ENCODE assay signal across 37 cellular contexts in genomic region chr17:2672026-2672425, GRCh38.
"Had no signal": no experiment of that assay in that cellular context is flagged by ENCODE, and none has a peak within 500 bp of the region (broad histone marks: within the 10 kb centered on the region; RNA-seq: fewer than 3 reads in every experiment).

No MANE protein-coding gene starts in this region.

- H3K4me1 ChIP-seq: adrenal gland, body of pancreas, breast epithelium had no signal

- H3K27ac Mint-ChIP-seq: activated CD4-positive, alpha-beta memory T cell treated with anti-CD3 and anti-CD28 coated beads, Interleukin-2, amount 10 ng/mL, durations not matched to agents 7 days and 5 days; activated CD4-positive, alpha-beta T cell treated with anti-CD3 and anti-CD28 coated beads for 36 hours; activated CD8-positive, alpha-beta memory T cell treated with anti-CD3 and anti-CD28 coated beads, Interleukin-2, amount 10 ng/mL, durations not matched to agents 7 days and 5 days; activated CD8-positive, alpha-beta T cell treated with anti-CD3 and anti-CD28 coated beads, Interleukin-2, amount 10 ng/mL, durations not matched to agents 7 days and 5 days; activated naive CD4-positive, alpha-beta T cell treated with anti-CD3 and anti-CD28 coated beads for 36 hours; activated naive CD4-positive, alpha-beta T cell treated with anti-CD3 and anti-CD28 coated beads, Interleukin-2, amount 50 U/mL, for 72 hours; activated naive CD8-positive, alpha-beta T cell treated with anti-CD3 and anti-CD28 coated beads for 36 hours; activated T-cell treated with anti-CD3 and anti-CD28 coated beads, Interleukin-2, amount 50 U/mL, for 24 hours; T-helper 1 cell treated with Interleukin-12 subunit alpha and Interleukin-12 subunit beta and Interleukin-4 antibody, amounts not matched to agents 30 μg/mL and 1 μg/mL, for 36 hours; T-helper 2 cell treated with Interferon-gamma antibody and Interleukin-4, amounts not matched to agents 5 μg/mL and 100 μg/mL, for 36 hours; WTC11 had no signal

- DNase-seq: activated CD4-positive, alpha-beta memory T cell treated with anti-CD3 and anti-CD28 coated beads, Interleukin-2, amount 10 ng/mL, durations not matched to agents 7 days and 5 days; activated CD4-positive, alpha-beta T cell treated with anti-CD3 and anti-CD28 coated beads for 1 hour; activated CD4-positive, alpha-beta T cell treated with anti-CD3 and anti-CD28 coated beads for 36 hours; activated CD4-positive, alpha-beta T cell treated with anti-CD3 and anti-CD28 coated beads for 48 hours; activated CD4-positive, alpha-beta T cell treated with anti-CD3 and anti-CD28 coated beads, Interleukin-2, amount 10 ng/mL, durations not matched to agents 7 days and 5 days; activated CD4-positive, alpha-beta T cell treated with anti-CD3 and anti-CD28 coated beads, Interleukin-2, amount 50 U/mL, for 48 hours; activated CD4-positive, CD25-positive, alpha-beta regulatory T cell; activated CD8-positive, alpha-beta memory T cell treated with anti-CD3 and anti-CD28 coated beads for 24 hours; activated CD8-positive, alpha-beta memory T cell treated with anti-CD3 and anti-CD28 coated beads, Interleukin-2, amount 10 ng/mL, durations not matched to agents 7 days and 5 days; activated CD8-positive, alpha-beta memory T cell treated with anti-CD3 and anti-CD28 coated beads, Interleukin-2, amount 50 U/mL, for 48 hours; activated CD8-positive, alpha-beta T cell treated with anti-CD3 and anti-CD28 coated beads, Interleukin-2, amount 10 ng/mL, durations not matched to agents 7 days and 5 days; activated effector memory CD4-positive, alpha-beta T cell treated with anti-CD3 and anti-CD28 coated beads, Interleukin-2, amount 50 U/mL, for 16 hours; activated gamma-delta T cell treated with Interleukin-2 at 50 U/mL for 16 hours; activated naive CD4-positive, alpha-beta T cell; activated naive CD4-positive, alpha-beta T cell treated with anti-CD3 and anti-CD28 coated beads for 36 hours; activated naive CD4-positive, alpha-beta T cell treated with anti-CD3 and anti-CD28 coated beads, Interleukin-2, amount 50 U/mL, for 16 hours; activated naive CD8-positive, alpha-beta T cell treated with anti-CD3 and anti-CD28 coated beads for 36 hours; activated T-cell treated with anti-CD3 and anti-CD28 coated beads, Interleukin-2, amount 50 U/mL, for 24 hours; activated T-cell treated with anti-CD3 and anti-CD28 coated beads, Interleukin-2, amount 50 U/mL, for 48 hours; adrenal gland; amniotic stem cell; aorta; body of pancreas; brain microvascular endothelial cell; central memory CD4-positive, alpha-beta T cell; T-helper 1 cell; T-helper 2 cell; T-helper 9 cell; WERI-Rb-1 had no signal

- H3K4me3 ChIP-seq: adrenal gland, body of pancreas, breast epithelium had no signal

- H3K4me1 Mint-ChIP-seq: WTC11 had no signal

- H3K4me3 Mint-ChIP-seq: activated CD4-positive, alpha-beta memory T cell treated with anti-CD3 and anti-CD28 coated beads, Interleukin-2, amount 10 ng/mL, durations not matched to agents 7 days and 5 days; activated CD4-positive, alpha-beta T cell treated with anti-CD3 and anti-CD28 coated beads for 36 hours; activated CD4-positive, alpha-beta T cell treated with anti-CD3 and anti-CD28 coated beads, Interleukin-2, amount 10 ng/mL, durations not matched to agents 7 days and 5 days; activated CD8-positive, alpha-beta memory T cell treated with anti-CD3 and anti-CD28 coated beads, Interleukin-2, amount 10 ng/mL, durations not matched to agents 7 days and 5 days; activated CD8-positive, alpha-beta T cell treated with anti-CD3 and anti-CD28 coated beads, Interleukin-2, amount 10 ng/mL, durations not matched to agents 7 days and 5 days; activated naive CD4-positive, alpha-beta T cell treated with anti-CD3 and anti-CD28 coated beads for 36 hours; activated naive CD8-positive, alpha-beta T cell treated with anti-CD3 and anti-CD28 coated beads for 36 hours; activated T-cell treated with anti-CD3 and anti-CD28 coated beads, Interleukin-2, amount 50 U/mL, for 24 hours; T-helper 1 cell treated with Interleukin-12 subunit alpha and Interleukin-12 subunit beta and Interleukin-4 antibody, amounts not matched to agents 30 μg/mL and 1 μg/mL, for 36 hours; T-helper 2 cell treated with Interferon-gamma antibody and Interleukin-4, amounts not matched to agents 5 μg/mL and 100 μg/mL, for 36 hours; WTC11 had no signal

- H3K27me3 ChIP-seq: adrenal gland, body of pancreas, brain microvascular endothelial cell, breast epithelium had no signal

- ATAC-seq: activated CD4-positive, alpha-beta T cell treated with anti-CD3 and anti-CD28 coated beads for 36 hours; activated CD4-positive, CD25-positive, alpha-beta regulatory T cell treated with anti-CD3 and anti-CD28 coated beads, Interleukin-2, amount 50 U/mL, for 24 hours; activated CD8-positive, alpha-beta memory T cell treated with anti-CD3 and anti-CD28 coated beads, Interleukin-2, amount 10 ng/mL, durations not matched to agents 7 days and 5 days; activated CD8-positive, alpha-beta T cell treated with anti-CD3 and anti-CD28 coated beads, Interleukin-2, amount 10 ng/mL, durations not matched to agents 7 days and 5 days; activated naive CD4-positive, alpha-beta T cell treated with anti-CD3 and anti-CD28 coated beads, Interleukin-2, amount 50 U/mL, for 72 hours; body of pancreas; WTC11 had no signal

- H3K27ac ChIP-seq: adrenal gland, body of pancreas, brain microvascular endothelial cell, breast epithelium, WERI-Rb-1 had no signal

- H3K27me3 Mint-ChIP-seq: activated CD4-positive, alpha-beta memory T cell treated with anti-CD3 and anti-CD28 coated beads, Interleukin-2, amount 10 ng/mL, durations not matched to agents 7 days and 5 days; activated CD4-positive, alpha-beta T cell treated with anti-CD3 and anti-CD28 coated beads for 36 hours; activated CD4-positive, alpha-beta T cell treated with anti-CD3 and anti-CD28 coated beads, Interleukin-2, amount 10 ng/mL, durations not matched to agents 7 days and 5 days; activated CD8-positive, alpha-beta memory T cell treated with anti-CD3 and anti-CD28 coated beads, Interleukin-2, amount 10 ng/mL, durations not matched to agents 7 days and 5 days; activated naive CD8-positive, alpha-beta T cell treated with anti-CD3 and anti-CD28 coated beads for 36 hours; activated T-cell treated with anti-CD3 and anti-CD28 coated beads, Interleukin-2, amount 50 U/mL, for 24 hours had no signal

- H3K9me3 ChIP-seq: adrenal gland, body of pancreas, breast epithelium had no signal

- FAIRE-seq: astrocyte, TTC549 had no signal

- H3K9me3 Mint-ChIP-seq: activated CD4-positive, alpha-beta memory T cell treated with anti-CD3 and anti-CD28 coated beads, Interleukin-2, amount 10 ng/mL, durations not matched to agents 7 days and 5 days; activated naive CD4-positive, alpha-beta T cell treated with anti-CD3 and anti-CD28 coated beads, Interleukin-2, amount 50 U/mL, for 72 hours; activated T-cell treated with anti-CD3 and anti-CD28 coated beads, Interleukin-2, amount 50 U/mL, for 24 hours; T-helper 1 cell treated with Interleukin-12 subunit alpha and Interleukin-12 subunit beta and Interleukin-4 antibody, amounts not matched to agents 30 μg/mL and 1 μg/mL, for 36 hours; T-helper 2 cell treated with Interferon-gamma antibody and Interleukin-4, amounts not matched to agents 5 μg/mL and 100 μg/mL, for 36 hours had no signal
